ENCODE assay signal across 1 cellular context in genomic region chr13:35475960-35476943, GRCh38.
TF ChIP-seq lines count a peak whose summit lies in the region.

TSS of gene MAB21L1 (minus strand) at chr13:35476689. CDS start at chr13:35476138, 551 bp downstream.

TF ChIP-seq in H1, 55 proteins besides CTCF, POLR2A, EP300 and RAD21:
- TF ChIP-seq RNF2 (IDR thresholded peaks at IDR 0.05; ENCODE audit: borderline replicate concordance, low read depth, low read length, missing control alignments, poor library complexity, severe bottlenecking) (peak; percentile 81), SUZ12 (IDR thresholded peaks at IDR 0.05; ENCODE audit: low read length) (peak; percentile 74), EZH2 (IDR thresholded peaks at IDR 0.05; ENCODE audit: low read depth, low read length, severe bottlenecking) (peak; percentile 85), KDM5A (IDR thresholded peaks at IDR 0.05; ENCODE audit: low read length) (no peak)
